ENCODE assay signal across 18 cellular contexts in genomic region chr7:30511494-30511893, GRCh38. TPM values are rescaled to one million over a fixed set of nuclear protein-coding genes. Genes with fewer than 3 reads are reported as not detected.
DNase-seq lines count a peak whose midpoint lies in the region; ATAC-seq and TF ChIP-seq lines count a peak whose summit lies in the region.
"Had no signal": no experiment of that assay in that cellular context is flagged by ENCODE, and none has a peak within 500 bp of the region (broad histone marks: within the 10 kb centered on the region; RNA-seq: fewer than 3 reads in every experiment).

No MANE protein-coding gene starts in this region.

- no peaks in the 10 kb centered on the region for H3K27me3 ChIP-seq in BE2C
- H3K27me3 ChIP-seq in ectodermal cell (ENCODE audit: control insufficient read depth, insufficient read depth, low read length, poor library complexity, severe bottlenecking), result no peaks in the 10 kb centered on the region

- H3K9me3 Mint-ChIP-seq in activated naive CD4-positive, alpha-beta T cell treated with anti-CD3 and anti-CD28 coated beads, Interleukin-2, amount 50 U/mL, for 72 hours, result peaks cover 0 to 5% of the 10 kb centered on the region in 2 donors
- H3K9me3 Mint-ChIP-seq: CD4-positive, alpha-beta memory T cell had no signal

- peaks cover 0 to 7% of the 10 kb centered on the region in 2 donors for H3K36me3 Mint-ChIP-seq in activated naive CD4-positive, alpha-beta T cell treated with anti-CD3 and anti-CD28 coated beads, Interleukin-2, amount 50 U/mL, for 72 hours

- TF ChIP-seq CTCF in BE2C (IDR thresholded peaks at IDR 0.05; ENCODE audit: low read depth, low read length), result no peak

- H3K27ac ChIP-seq in ectodermal cell (ENCODE audit: insufficient read depth, low read depth, low read length, poor library complexity, severe bottlenecking), result peak overlapping the region; percentile 53
- H3K27ac ChIP-seq: A549, GM23248 had no signal

- DNase-seq in BE2C, result peak; percentile 50
- DNase-seq in SK-N-DZ (ENCODE audit: low spot score), result peak; percentile 32
- no peak for DNase-seq in activated naive CD4-positive, alpha-beta T cell treated with anti-CD3 and anti-CD28 coated beads, Interleukin-2, amount 50 U/mL, for 72 hours (ENCODE audit: low spot score in 2 of 2)
- DNase-seq: 8988T; ACHN; AML-193; C1 segment of cervical spinal cord; Caco-2; CD4-positive, alpha-beta memory T cell; DMS153; DND-41; GM23248; H7; HCEC 1CT had no signal

- H3K4me3 ChIP-seq in BE2C (ENCODE audit: low read depth, low read length), result no peak overlapping the region
- no peak overlapping the region for H3K4me3 ChIP-seq in ectodermal cell (ENCODE audit: insufficient read depth, low read depth, low read length)
- H3K4me3 ChIP-seq: A549, GM23248 had no signal

- H3K36me3 ChIP-seq in BE2C (no peaks in the 10 kb centered on the region), ectodermal cell (ENCODE audit: control insufficient read depth, insufficient read depth, low read length) (no peaks in the 10 kb centered on the region)

- H3K9me3 ChIP-seq in BE2C (0 out of 2 replicates have a peak, but pooled peaks cover 4% of the 10 kb centered on the region), ectodermal cell (ENCODE audit: control insufficient read depth, low read length) (no peaks in the 10 kb centered on the region)
- H3K9me3 ChIP-seq: A549, Caco-2 had no signal

- H3K4me1 ChIP-seq in BE2C (peaks cover 22% of the 10 kb centered on the region), ectodermal cell (ENCODE audit: control insufficient read depth, insufficient read depth, low read length) (peaks cover 7% of the 10 kb centered on the region)
- H3K4me1 ChIP-seq: A549 had no signal

- WGBS in ectodermal cell, 2 experiments, result 77 to 88% methylated on average over 2 of the region's 2 CpGs

- H3K27ac Mint-ChIP-seq in activated naive CD4-positive, alpha-beta T cell treated with anti-CD3 and anti-CD28 coated beads, Interleukin-2, amount 50 U/mL, for 72 hours, result no peak overlapping the region

- ATAC-seq in GM19328 (IDR thresholded peaks at IDR 0.05; ENCODE audit: unreplicated experiment) (no peak), HG02571 (IDR thresholded peaks at IDR 0.05; ENCODE audit: unreplicated experiment) (no peak)
- ATAC-seq in activated naive CD4-positive, alpha-beta T cell treated with anti-CD3 and anti-CD28 coated beads, Interleukin-2, amount 50 U/mL, for 72 hours, result no peak

RNA-seq across cellular contexts. Expression of gene GGCT, which starts 6.9 kb away (rescaled TPM):
- polyA plus RNA-seq in BE2C (2012; ENCODE audit: insufficient read depth, insufficient read length, low read depth), result 46.1 TPM
- polyA plus RNA-seq in SK-N-DZ (2014; cell fraction: cytosol; rRNA removed), result 198 and 218 TPM in 2 replicates
- polyA plus RNA-seq in SK-N-DZ (2014; cell fraction: nucleus; rRNA removed), result 102 and 141 TPM in 2 replicates
- 127 TPM for polyA plus RNA-seq in ectodermal cell (2013, experiment 1 of 4)
- polyA plus RNA-seq in ectodermal cell (2013, experiment 2 of 4), result 121 TPM
- polyA plus RNA-seq in ectodermal cell (2013, experiment 3 of 4), result 85.4 TPM
- 86.6 TPM for polyA plus RNA-seq in ectodermal cell (2013, experiment 4 of 4)
- total RNA-seq in activated naive CD4-positive, alpha-beta T cell treated with anti-CD3 and anti-CD28 coated beads, Interleukin-2, amount 50 U/mL, for 72 hours, result 10 to 100 TPM; 69.3 to 72.9 TPM

RNA-seq across cellular contexts. Expression of gene NOD1, which starts 32.9 kb away (rescaled TPM):
- 1.5 TPM for polyA plus RNA-seq in BE2C (2012; ENCODE audit: insufficient read depth, insufficient read length, low read depth)
- polyA plus RNA-seq in SK-N-DZ (2014; cell fraction: cytosol; rRNA removed), result 13.3 and 13.5 TPM in 2 replicates
- 27.6 and 38.7 TPM in 2 replicates for polyA plus RNA-seq in SK-N-DZ (2014; cell fraction: nucleus; rRNA removed)
- polyA plus RNA-seq in ectodermal cell (2013, experiment 1 of 4), result 9.1 TPM
- polyA plus RNA-seq in ectodermal cell (2013, experiment 2 of 4), result 9.9 TPM
- polyA plus RNA-seq in ectodermal cell (2013, experiment 3 of 4), result 7.7 TPM
- polyA plus RNA-seq in ectodermal cell (2013, experiment 4 of 4), result 7.9 TPM
- total RNA-seq in activated naive CD4-positive, alpha-beta T cell treated with anti-CD3 and anti-CD28 coated beads, Interleukin-2, amount 50 U/mL, for 72 hours, result 10 to 100 TPM in 1 of 2 donors, 1 to 10 TPM in 1; 8.2 to 17.2 TPM

Comparison
In these comparisons a context has a peak if more than half of its experiments do, and no peak if none do; other contexts are left out.
1. DNase-seq: peak in BE2C (single experiment) and SK-N-DZ (single experiment); none in activated naive CD4-positive, alpha-beta T cell treated with anti-CD3 and anti-CD28 coated beads, Interleukin-2, amount 50 U/mL, for 72 hours (0 of 2).